Comparison of ENCODE assay signal across 21 cellular contexts in genomic region chr13:62629618-62630017, GRCh38.
"Had no signal": no experiment of that assay in that cellular context is flagged by ENCODE, and none has a peak within 500 bp of the region (broad histone marks: within the 10 kb centered on the region; RNA-seq: fewer than 3 reads in every experiment).

No MANE protein-coding gene starts in this region.

- H3K27me3 Mint-ChIP-seq: activated B cell treated with CpG ODN at 0.5 μM for 24 hours; activated CD8-positive, alpha-beta T cell treated with anti-CD3 and anti-CD28 coated beads for 36 hours; activated naive CD8-positive, alpha-beta T cell; dendritic cell treated with granulocyte-macrophage colony-stimulating factor and Interleukin-4, amounts not matched to agents 40 ng/mL and 50 ng/mL, for 4 days; natural killer cell treated with Interleukin-12 subunit alpha and Interleukin-12 subunit beta and Interleukin-15 and Interleukin-18, amount 100 ng/mL, for 72 hours had no signal

- H3K27ac ChIP-seq: foreskin keratinocyte, right atrium auricular region, transverse colon, vagina had no signal

- H3K4me3 ChIP-seq: right atrium auricular region, smooth muscle cell, transverse colon, vagina had no signal

- H3K27ac Mint-ChIP-seq: activated B cell treated with CpG ODN at 0.5 μM for 24 hours; activated CD8-positive, alpha-beta T cell treated with anti-CD3 and anti-CD28 coated beads for 36 hours; activated naive CD8-positive, alpha-beta T cell; dendritic cell treated with granulocyte-macrophage colony-stimulating factor and Interleukin-4, amounts not matched to agents 40 ng/mL and 50 ng/mL, for 4 days; natural killer cell treated with Interleukin-12 subunit alpha and Interleukin-12 subunit beta and Interleukin-15 and Interleukin-18, amount 100 ng/mL, for 72 hours had no signal

- H3K36me3 ChIP-seq: right atrium auricular region, transverse colon, vagina had no signal

- H3K36me3 Mint-ChIP-seq: activated naive CD8-positive, alpha-beta T cell; natural killer cell treated with Interleukin-12 subunit alpha and Interleukin-12 subunit beta and Interleukin-15 and Interleukin-18, amount 100 ng/mL, for 72 hours had no signal

- ATAC-seq: activated CD8-positive, alpha-beta T cell treated with anti-CD3 and anti-CD28 coated beads for 36 hours; foreskin keratinocyte; natural killer cell treated with Interleukin-12 subunit alpha and Interleukin-12 subunit beta and Interleukin-15 and Interleukin-18, amount 100 ng/mL, for 72 hours had no signal

- DNase-seq: activated B cell treated with CpG ODN at 0.5 μM for 24 hours; activated CD4-positive, alpha-beta T cell treated with anti-CD3 and anti-CD28 coated beads for 48 hours; activated CD8-positive, alpha-beta T cell treated with anti-CD3 and anti-CD28 coated beads for 36 hours; activated gamma-delta T cell; activated T-cell treated with anti-CD3 and anti-CD28 coated beads, Interleukin-2, amount 50 U/mL, for 48 hours; effector memory CD4-positive, alpha-beta T cell; foreskin keratinocyte; glutamatergic neuron; kidney glomerular epithelial cell; mesendoderm; posterior cingulate gyrus; stimulated activated CD4-positive, alpha-beta T cell treated with anti-CD3 and anti-CD28 coated beads, Interleukin-4, amount 100 ng/mL, for 4 hours; stimulated activated CD8-positive, alpha-beta memory T cell treated with anti-CD3 and anti-CD28 coated beads, Interleukin-4, amount 100 ng/mL, for 48 hours; stimulated activated naive CD4-positive, alpha-beta T cell treated with Interleukin-2 at 50 U/mL for 16 hours; transverse colon had no signal

- H3K4me2 ChIP-seq: smooth muscle cell had no signal

- H3K4me1 ChIP-seq: foreskin keratinocyte, right atrium auricular region, transverse colon, vagina had no signal

- H3K9me3 ChIP-seq: right atrium auricular region, transverse colon, vagina had no signal

- H3K27me3 ChIP-seq: foreskin keratinocyte, right atrium auricular region, transverse colon, vagina had no signal

- H3K4me1 Mint-ChIP-seq: activated B cell treated with CpG ODN at 0.5 μM for 24 hours had no signal

- H3K4me3 Mint-ChIP-seq: activated B cell treated with CpG ODN at 0.5 μM for 24 hours; activated CD8-positive, alpha-beta T cell treated with anti-CD3 and anti-CD28 coated beads for 36 hours; activated naive CD8-positive, alpha-beta T cell; dendritic cell treated with granulocyte-macrophage colony-stimulating factor and Interleukin-4, amounts not matched to agents 40 ng/mL and 50 ng/mL, for 4 days; natural killer cell treated with Interleukin-12 subunit alpha and Interleukin-12 subunit beta and Interleukin-15 and Interleukin-18, amount 100 ng/mL, for 72 hours had no signal
